Comparison of ENCODE assay signal across 19 cellular contexts in genomic region chr12:103546959-103547358, GRCh38.
"Had no signal": no experiment of that assay in that cellular context is flagged by ENCODE, and none has a peak within 500 bp of the region (broad histone marks: within the 10 kb centered on the region; RNA-seq: fewer than 3 reads in every experiment).

No MANE protein-coding gene starts in this region.

- H3K4me1 Mint-ChIP-seq: activated naive CD8-positive, alpha-beta T cell treated with anti-CD3 and anti-CD28 coated beads for 36 hours; natural killer cell had no signal

- H3K4me3 Mint-ChIP-seq: activated CD4-positive, alpha-beta memory T cell treated with anti-CD3 and anti-CD28 coated beads, Interleukin-2, amount 10 ng/mL, durations not matched to agents 7 days and 5 days; activated CD4-positive, alpha-beta T cell treated with anti-CD3 and anti-CD28 coated beads for 36 hours; activated naive CD8-positive, alpha-beta T cell treated with anti-CD3 and anti-CD28 coated beads for 36 hours; activated T-cell treated with anti-CD3 and anti-CD28 coated beads, Interleukin-2, amount 50 U/mL, for 72 hours; brain; natural killer cell had no signal

- ATAC-seq: activated CD4-positive, alpha-beta T cell treated with anti-CD3 and anti-CD28 coated beads for 36 hours; activated T-cell treated with anti-CD3 and anti-CD28 coated beads, Interleukin-2, amount 50 U/mL, for 72 hours; esophagus mucosa; natural killer cell had no signal

- H3K36me3 Mint-ChIP-seq: activated naive CD8-positive, alpha-beta T cell treated with anti-CD3 and anti-CD28 coated beads for 36 hours; natural killer cell had no signal

- H3K9me3 Mint-ChIP-seq: activated naive CD8-positive, alpha-beta T cell treated with anti-CD3 and anti-CD28 coated beads for 36 hours; activated T-cell treated with anti-CD3 and anti-CD28 coated beads, Interleukin-2, amount 50 U/mL, for 72 hours; natural killer cell had no signal

- H3K27ac Mint-ChIP-seq: activated CD4-positive, alpha-beta memory T cell treated with anti-CD3 and anti-CD28 coated beads, Interleukin-2, amount 10 ng/mL, durations not matched to agents 7 days and 5 days; activated CD4-positive, alpha-beta T cell treated with anti-CD3 and anti-CD28 coated beads for 36 hours; activated naive CD8-positive, alpha-beta T cell treated with anti-CD3 and anti-CD28 coated beads for 36 hours; activated T-cell treated with anti-CD3 and anti-CD28 coated beads, Interleukin-2, amount 50 U/mL, for 72 hours; brain; natural killer cell had no signal

- DNase-seq: activated CD4-positive, alpha-beta memory T cell treated with anti-CD3 and anti-CD28 coated beads, Interleukin-2, amount 10 ng/mL, durations not matched to agents 7 days and 5 days; activated CD4-positive, alpha-beta T cell treated with anti-CD3 and anti-CD28 coated beads for 36 hours; activated gamma-delta T cell treated with Interleukin-2 at 50 U/mL for 16 hours; activated naive CD8-positive, alpha-beta T cell treated with anti-CD3 and anti-CD28 coated beads for 36 hours; activated T-cell treated with anti-CD3 and anti-CD28 coated beads, Interleukin-2, amount 50 U/mL, for 72 hours; amygdala; central memory CD4-positive, alpha-beta T cell; hypothalamus; kidney; mesenchymal stem cell; natural killer cell; sigmoid colon; spleen; stomach; testis; upper lobe of left lung; WERI-Rb-1 had no signal
